34 cellular contexts compared by ENCODE assay signal in genomic region chr4:181416966-181417365, GRCh38.
DNase-seq lines count a peak whose midpoint lies in the region; TF ChIP-seq lines count a peak whose summit lies in the region.
"Had no signal": no experiment of that assay in that cellular context is flagged by ENCODE, and none has a peak within 500 bp of the region (broad histone marks: within the 10 kb centered on the region; RNA-seq: fewer than 3 reads in every experiment).

No MANE protein-coding gene starts in this region.

- H3K4me1 Mint-ChIP-seq in mesothelial cell of epicardium = peaks cover 21% of the 10 kb centered on the region
- H3K4me1 Mint-ChIP-seq: CD14-positive monocyte; CD8-positive, alpha-beta memory T cell had no signal

- H3K9me3 Mint-ChIP-seq in mesothelial cell of epicardium = peaks cover 3% of the 10 kb centered on the region

- peak overlapping the region; percentile 57 for H3K27ac Mint-ChIP-seq in mesothelial cell of epicardium
- H3K27ac Mint-ChIP-seq: CD14-positive monocyte; CD8-positive, alpha-beta memory T cell; HFFc6 had no signal

- H3K4me1 ChIP-seq in adrenal gland (replicated peaks in 1 of 2) = no peaks in the 10 kb centered on the region
- H3K4me1 ChIP-seq: BE2C, HAP-1, SJSA1 had no signal

- H3K27ac ChIP-seq in adrenal gland = no peak overlapping the region
- H3K27ac ChIP-seq: PC-9, SJSA1 had no signal

- H3K27me3 ChIP-seq in adrenal gland = no peaks in the 10 kb centered on the region
- H3K27me3 ChIP-seq: BE2C, MG63, SJSA1 had no signal

- H3K36me3 ChIP-seq in adrenal gland (replicated peaks in 1 of 2) = no peaks in the 10 kb centered on the region
- H3K36me3 ChIP-seq: BE2C, HAP-1, MG63, SJSA1 had no signal

- H3K9me3 ChIP-seq in adrenal gland (replicated peaks in 1 of 3) = no peaks in the 10 kb centered on the region
- H3K9me3 ChIP-seq: BE2C, HAP-1, MG63, SJSA1 had no signal

- DNase-seq in NCI-H1417 (lab: John Stamatoyannopoulos, UW) (peak in 2 of 3 experiments; percentile 9 to 30), NCI-H1417 treated with DMSO at 0.1 percent for 48 hours (lab: John Stamatoyannopoulos, UW) (no peak), G401 (ENCODE audit: low spot score) (peak; percentile 10), adrenal gland (peak in 4 of 7 donors; percentile 20 to 39 (median 30)), mesothelial cell of epicardium (ENCODE audit: low spot score in 2 of 2, unreplicated experiment in 2 of 2) (no peak), HK-2 (ENCODE audit: unreplicated experiment) (no peak), SW 1271 (lab: John Stamatoyannopoulos, UW) (no peak)
- DNase-seq in stimulated activated CD4-positive, alpha-beta T cell treated with anti-CD3 and anti-CD28 coated beads, Interleukin-1b, Interleukin-23, amount 100 ng/mL, for 48 hours = no peak
- DNase-seq: 8988T; ACHN; BE2C; Calu3; CD8-positive, alpha-beta memory T cell; DMS153; DND-41; GOT3; HFFc6; Kasumi-1; MG63; NCI-H1694; NCI-H2029 treated with DMSO at 0.1 percent for 48 hours; NCI-H2171 treated with DMSO at 0.1 percent for 48 hours; NCI-H345; NCI-H510A treated with DMSO at 0.1 percent for 48 hours; NCI-H82; NK-92 treated with Interleukin-12 subunit alpha and Interleukin-12 subunit beta, amount 100 ng/mL, for 24 hours; PC-9; Right ventricle myocardium superior; RPMI8226; T-helper 1 cell had no signal

- intact Hi-C loops in adrenal gland (cut with DNase I) = no loop called here

- no peak for TF ChIP-seq CTCF in adrenal gland (IDR thresholded peaks at IDR 0.05)
- no peak for TF ChIP-seq CTCF in mesothelial cell of epicardium (IDR thresholded peaks at IDR 0.05; ENCODE audit: unreplicated experiment)

- WGBS in adrenal gland, 4 donors = 83 to 88% (median 87%) methylated on average over 1 of the region's 1 CpG

- H3K4me3 Mint-ChIP-seq in mesothelial cell of epicardium = no peak overlapping the region
- H3K4me3 Mint-ChIP-seq: CD14-positive monocyte; CD8-positive, alpha-beta memory T cell; HFFc6 had no signal

- no peaks in the 10 kb centered on the region for H3K27me3 Mint-ChIP-seq in mesothelial cell of epicardium (ENCODE audit: low read depth)
- H3K27me3 Mint-ChIP-seq: CD8-positive, alpha-beta memory T cell had no signal

- in situ Hi-C loops in G401 (cut with HindIII; ENCODE audit: low sequenced_read_pairs) = no loop called here

- TF ChIP-seq POLR2A in adrenal gland (IDR thresholded peaks at IDR 0.05) = no peak

- H3K4me3 ChIP-seq in adrenal gland = no peak overlapping the region
- H3K4me3 ChIP-seq: HAP-1, K562, MG63, PC-9, SJSA1 had no signal

- peaks cover 2% of the 10 kb centered on the region for H3K36me3 Mint-ChIP-seq in mesothelial cell of epicardium
- H3K36me3 Mint-ChIP-seq: CD14-positive monocyte; CD8-positive, alpha-beta memory T cell had no signal

Comparison
In these comparisons a context has a peak if more than half of its experiments do, and no peak if none do; other contexts are left out.
1. DNase-seq: peak in NCI-H1417 (2 of 3), G401 (single experiment) and adrenal gland (4 of 7); none in NCI-H1417 treated with DMSO at 0.1 percent for 48 hours (single experiment), mesothelial cell of epicardium (0 of 2), HK-2 (single experiment), SW 1271 (0 of 2) and stimulated activated CD4-positive, alpha-beta T cell treated with anti-CD3 and anti-CD28 coated beads, Interleukin-1b, Interleukin-23, amount 100 ng/mL, for 48 hours (single experiment).